In genomic region chr2:218276986-218277755, GRCh38 we compare ENCODE assay signal across 12 cellular contexts. TPM values are rescaled to one million over a fixed set of nuclear protein-coding genes. Genes with fewer than 3 reads are reported as not detected.
A peak's percentile ranks its signal among the peaks of the same experiment; 100 is the strongest.
DNase-seq lines count a peak whose midpoint lies in the region; ATAC-seq, FAIRE-seq and TF ChIP-seq lines count a peak whose summit lies in the region.
"Had no signal": no experiment of that assay in that cellular context is flagged by ENCODE, and none has a peak within 500 bp of the region (broad histone marks: within the 10 kb centered on the region; RNA-seq: fewer than 3 reads in every experiment).

No MANE protein-coding gene starts in this region.

- no peaks in the 10 kb centered on the region for H3K27me3 ChIP-seq in cardiac muscle cell
- H3K27me3 ChIP-seq in keratinocyte (ENCODE audit: control insufficient read depth, extremely low read depth, insufficient read depth, low read length) = no peaks in the 10 kb centered on the region
- no peaks in the 10 kb centered on the region for H3K27me3 ChIP-seq in Karpas-422 (ENCODE audit: low read length)
- H3K27me3 ChIP-seq: sigmoid colon had no signal

- FAIRE-seq in keratinocyte (lab: Jason Lieb, UNC) = no peak

- TF ChIP-seq CTCF in cardiac muscle cell (IDR thresholded peaks at IDR 0.05; ENCODE audit: low read depth, low read length) (peak; percentile 14), keratinocyte (optimal IDR thresholded peaks at IDR 0.05 in 1 of 3, IDR thresholded peaks at IDR 0.05 in 1 of 3, conservative IDR thresholded peaks at IDR 0.05 in 1 of 3; ENCODE audit: extremely low read depth in 1 of 3, insufficient read depth in 2 of 3, low read length in 3 of 3) (peak in 2 of 3 experiments; percentile 22 to 24), type B pancreatic cell (conservative IDR thresholded peaks at IDR 0.05) (no peak)

- H3K4me2 ChIP-seq in keratinocyte (ENCODE audit: control insufficient read depth, extremely low read depth, insufficient read depth, low read depth, low read length) = no peak overlapping the region
- no peak overlapping the region for H3K4me2 ChIP-seq in Karpas-422 (ENCODE audit: low read depth, low read length, poor library complexity, severe bottlenecking)
- H3K4me2 ChIP-seq: SK-N-SH had no signal

- no peaks in the 10 kb centered on the region for H3K9me2 ChIP-seq in Karpas-422 (replicated peaks; ENCODE audit: insufficient read depth, low read length)
- H3K9me2 ChIP-seq: SK-N-SH had no signal

- peaks cover 13% of the 10 kb centered on the region for H3K4me1 Mint-ChIP-seq in activated naive CD8-positive, alpha-beta T cell (ENCODE audit: low read depth)
- peaks cover 15% of the 10 kb centered on the region for H3K4me1 Mint-ChIP-seq in type B pancreatic cell (ENCODE audit: unreplicated experiment)

- no peak overlapping the region for H3K27ac ChIP-seq in cardiac muscle cell
- no peak overlapping the region for H3K27ac ChIP-seq in keratinocyte (ENCODE audit: control insufficient read depth, insufficient read depth, low read length)
- H3K27ac ChIP-seq in Karpas-422 (ENCODE audit: low read length) = no peak overlapping the region
- H3K27ac ChIP-seq: HL-60 had no signal

- H3K4me1 ChIP-seq in cardiac muscle cell (ENCODE audit: low read depth) = no peaks in the 10 kb centered on the region
- peaks cover 15% of the 10 kb centered on the region for H3K4me1 ChIP-seq in keratinocyte (ENCODE audit: control insufficient read depth, extremely low read depth, insufficient read depth, low read length)
- H3K4me1 ChIP-seq in Karpas-422 (ENCODE audit: low read length) = peaks cover 10% of the 10 kb centered on the region

- H3K9me1 ChIP-seq in keratinocyte (ENCODE audit: control insufficient read depth, extremely low read depth, insufficient read depth, low read length) = no peaks in the 10 kb centered on the region

- H3K27me3 Mint-ChIP-seq in activated naive CD8-positive, alpha-beta T cell = no peaks in the 10 kb centered on the region
- no peaks in the 10 kb centered on the region for H3K27me3 Mint-ChIP-seq in type B pancreatic cell

- H4K20me1 ChIP-seq in keratinocyte (ENCODE audit: control insufficient read depth, extremely low read depth, insufficient read depth, low read length) (peaks cover 25% of the 10 kb centered on the region), Karpas-422 (ENCODE audit: insufficient read depth, low read depth, low read length) (0 out of 2 replicates have a peak, but pooled peaks cover 1% of the 10 kb centered on the region)

- H3K4me3 ChIP-seq in cardiac muscle cell (no peak overlapping the region), keratinocyte (ENCODE audit: control insufficient read depth in 2 of 3, extremely low read depth in 1 of 3, insufficient read depth in 2 of 3, low read depth in 1 of 3, low read length in 3 of 3) (no peak overlapping the region), Karpas-422 (ENCODE audit: low read length) (no peak overlapping the region)
- H3K4me3 ChIP-seq: sigmoid colon had no signal

- H3K9ac ChIP-seq in keratinocyte (ENCODE audit: control insufficient read depth, extremely low read depth, insufficient read depth, low read length) (no peak overlapping the region), Karpas-422 (ENCODE audit: low read length) (no peak overlapping the region)
- H3K9ac ChIP-seq: SK-N-SH had no signal

- H3K36me3 ChIP-seq in cardiac muscle cell (peaks cover 24% of the 10 kb centered on the region), keratinocyte (ENCODE audit: control insufficient read depth in 2 of 2, extremely low read depth in 1 of 2, insufficient read depth in 2 of 2, low read length in 2 of 2) (peaks cover 62 to 71% of the 10 kb centered on the region in 2 experiments), Karpas-422 (ENCODE audit: insufficient read depth, low read length) (peaks cover 8% of the 10 kb centered on the region; the same call in 1 of the 2 replicates)

- H3K9me3 ChIP-seq in cardiac muscle cell (ENCODE audit: low read depth) (no peaks in the 10 kb centered on the region), keratinocyte (ENCODE audit: control insufficient read depth, low read depth, low read length) (no peaks in the 10 kb centered on the region), Karpas-422 (ENCODE audit: low read length) (no peaks in the 10 kb centered on the region)
- H3K9me3 ChIP-seq: sigmoid colon, SK-N-SH had no signal

- H3K27ac Mint-ChIP-seq in activated naive CD8-positive, alpha-beta T cell = peak overlapping the region; percentile 50
- peak overlapping the region; percentile 84 for H3K27ac Mint-ChIP-seq in type B pancreatic cell

- H2AFZ ChIP-seq in keratinocyte (ENCODE audit: control insufficient read depth, low read length) (no peak overlapping the region), Karpas-422 (ENCODE audit: low read length) (no peak overlapping the region)

- intact Hi-C loops in left ventricle myocardium superior (cut with micrococcal nuclease) = no loop called here

- no peak for DNase-seq in cardiac muscle cell (ENCODE audit: low read depth in 1 of 2, low spot score in 1 of 2)
- no peak for DNase-seq in left ventricle myocardium superior
- no peak for DNase-seq in keratinocyte (ENCODE audit: low read depth, low spot score)
- DNase-seq in type B pancreatic cell (ENCODE audit: extremely low spot score, unreplicated experiment) = no peak
- DNase-seq in NCI-H1694 (lab: John Stamatoyannopoulos, UW) = no peak
- no peak for DNase-seq in UCSD-AML1 (lab: John Stamatoyannopoulos, UW; ENCODE audit: unreplicated experiment)
- DNase-seq in Karpas-422 = no peak
- DNase-seq: NCI-H1105, sigmoid colon, SK-N-SH had no signal

- peaks cover 2% of the 10 kb centered on the region for H3K36me3 Mint-ChIP-seq in activated naive CD8-positive, alpha-beta T cell
- peaks cover 15% of the 10 kb centered on the region for H3K36me3 Mint-ChIP-seq in type B pancreatic cell

- no peak for ATAC-seq in left ventricle myocardium superior

- dilution Hi-C loops in keratinocyte (cut with MboI; ENCODE audit: extremely low pct_ligation_motif_present, low sequenced_read_pairs) = no loop called here

- H3K79me2 ChIP-seq in keratinocyte (ENCODE audit: control insufficient read depth, insufficient read depth, low read length) (peaks cover 55% of the 10 kb centered on the region), Karpas-422 (ENCODE audit: low read length) (no peaks in the 10 kb centered on the region)

- H3K9me3 Mint-ChIP-seq in activated naive CD8-positive, alpha-beta T cell (ENCODE audit: low read depth) = no peaks in the 10 kb centered on the region
- no peaks in the 10 kb centered on the region for H3K9me3 Mint-ChIP-seq in type B pancreatic cell

- no peak overlapping the region for H3K4me3 Mint-ChIP-seq in activated naive CD8-positive, alpha-beta T cell
- no peak overlapping the region for H3K4me3 Mint-ChIP-seq in type B pancreatic cell

RNA-seq across cellular contexts. Expression of gene PNKD, which starts 6.9 kb away (rescaled TPM):
- total RNA-seq in cardiac muscle cell = 103 and 173 TPM in 2 replicates
- 206 and 287 TPM in 2 replicates for polyA plus RNA-seq in cardiac muscle cell
- total RNA-seq in left ventricle myocardium superior = 67.1 TPM
- 21.8 to 36.2 TPM (median 22.8 TPM) in 3 replicates for polyA plus RNA-seq in keratinocyte
- polyA plus RNA-seq in keratinocyte (2011; ENCODE audit: low read depth) = 10.8 TPM
- polyA plus RNA-seq in keratinocyte (2011; cell fraction: cytosol; rRNA removed) = 20.8 and 30.2 TPM in 2 replicates
- polyA plus RNA-seq in keratinocyte (2011; cell fraction: nucleus; rRNA removed) = 21.9 and 23.9 TPM in 2 replicates
- 29.2 and 36.6 TPM in 2 replicates for polyA plus RNA-seq in keratinocyte (2012; ENCODE audit: low replicate concordance)
- 6.2 to 31.2 TPM (median 9.2 TPM) in 3 replicates for polyA minus RNA-seq in keratinocyte
- 13.4 TPM for polyA minus RNA-seq in keratinocyte (2011; cell fraction: cytosol; rRNA and poly(A)+ RNA removed)
- 5.5 and 7.0 TPM in 2 replicates for polyA minus RNA-seq in keratinocyte (2011; cell fraction: nucleus; rRNA and poly(A)+ RNA removed)
- total RNA-seq in type B pancreatic cell (ENCODE audit: low replicate concordance) = 58.4 and 66.4 TPM in 2 replicates
- total RNA-seq in Karpas-422 (2014; rRNA removed; shearing (Covaris generic); ENCODE audit: low replicate concordance) = 26.5 and 60.1 TPM in 2 replicates

RNA-seq across cellular contexts. Expression of gene AAMP, which starts 7.2 kb away (rescaled TPM):
- 269 and 315 TPM in 2 replicates for total RNA-seq in cardiac muscle cell
- 273 and 276 TPM in 2 replicates for polyA plus RNA-seq in cardiac muscle cell
- 47.7 TPM for total RNA-seq in left ventricle myocardium superior
- polyA plus RNA-seq in keratinocyte = 76.3 to 94.3 TPM (median 78.4 TPM) in 3 replicates
- polyA plus RNA-seq in keratinocyte (2011; ENCODE audit: low read depth) = 115 TPM
- polyA plus RNA-seq in keratinocyte (2011; cell fraction: cytosol; rRNA removed) = 46.1 and 129 TPM in 2 replicates
- 108 and 122 TPM in 2 replicates for polyA plus RNA-seq in keratinocyte (2011; cell fraction: nucleus; rRNA removed)
- 113 and 114 TPM in 2 replicates for polyA plus RNA-seq in keratinocyte (2012; ENCODE audit: low replicate concordance)
- polyA minus RNA-seq in keratinocyte = 54.2 to 86.2 TPM (median 64.0 TPM) in 3 replicates
- polyA minus RNA-seq in keratinocyte (2011; cell fraction: cytosol; rRNA and poly(A)+ RNA removed) = 100 TPM
- polyA minus RNA-seq in keratinocyte (2011; cell fraction: nucleus; rRNA and poly(A)+ RNA removed) = 44.9 and 45.3 TPM in 2 replicates
- 82.2 and 97.8 TPM in 2 replicates for total RNA-seq in type B pancreatic cell (ENCODE audit: low replicate concordance)
- total RNA-seq in Karpas-422 (2014; rRNA removed; shearing (Covaris generic); ENCODE audit: low replicate concordance) = 77.6 and 204 TPM in 2 replicates

RNA-seq across cellular contexts. Expression of gene TMBIM1, which starts 15.1 kb away (rescaled TPM):
- total RNA-seq in cardiac muscle cell (15.5 and 25.9 TPM in 2 replicates), left ventricle myocardium superior (109 TPM), type B pancreatic cell (ENCODE audit: low replicate concordance) (94.5 and 303 TPM in 2 replicates)
- polyA plus RNA-seq in cardiac muscle cell (18.8 and 41.2 TPM in 2 replicates), keratinocyte (609 to 905 TPM (median 751 TPM) in 3 replicates)
- polyA plus RNA-seq in keratinocyte (2011; ENCODE audit: low read depth) = 191 TPM
- polyA plus RNA-seq in keratinocyte (2011; cell fraction: cytosol; rRNA removed) = 813 and 945 TPM in 2 replicates
- 1,406 and 1,501 TPM in 2 replicates for polyA plus RNA-seq in keratinocyte (2011; cell fraction: nucleus; rRNA removed)
- 664 and 1,481 TPM in 2 replicates for polyA plus RNA-seq in keratinocyte (2012; ENCODE audit: low replicate concordance)
- polyA minus RNA-seq in keratinocyte = 637 to 1,645 TPM (median 916 TPM) in 3 replicates
- 623 TPM for polyA minus RNA-seq in keratinocyte (2011; cell fraction: cytosol; rRNA and poly(A)+ RNA removed)
- polyA minus RNA-seq in keratinocyte (2011; cell fraction: nucleus; rRNA and poly(A)+ RNA removed) = 527 and 748 TPM in 2 replicates
- 17.0 and 23.3 TPM in 2 replicates for total RNA-seq in Karpas-422 (2014; rRNA removed; shearing (Covaris generic); ENCODE audit: low replicate concordance)

RNA-seq across cellular contexts. Expression of gene GPBAR1, which starts 16.4 kb away (rescaled TPM):
- 2.4 and 4.4 TPM in 2 replicates for total RNA-seq in cardiac muscle cell
- polyA plus RNA-seq in cardiac muscle cell = 2.9 and 7.9 TPM in 2 replicates
- total RNA-seq in left ventricle myocardium superior = 0.67 TPM
- polyA plus RNA-seq in keratinocyte = 0.10 to 0.18 TPM (median 0.12 TPM) in 3 replicates
- polyA plus RNA-seq in keratinocyte (2011; ENCODE audit: low read depth) = not detected
- 0.05 TPM in 1 of 2 replicates, not detected in the other for polyA plus RNA-seq in keratinocyte (2011; cell fraction: cytosol; rRNA removed)
- 0.57 and 1.0 TPM in 2 replicates for polyA plus RNA-seq in keratinocyte (2011; cell fraction: nucleus; rRNA removed)
- polyA plus RNA-seq in keratinocyte (2012; ENCODE audit: low replicate concordance) = 0.08 and 0.59 TPM in 2 replicates
- 0.42 to 0.92 TPM in 2 of 3 replicates, not detected in the other for polyA minus RNA-seq in keratinocyte
- polyA minus RNA-seq in keratinocyte (2011; cell fraction: cytosol; rRNA and poly(A)+ RNA removed) = not detected
- polyA minus RNA-seq in keratinocyte (2011; cell fraction: nucleus; rRNA and poly(A)+ RNA removed) = 1.3 and 1.8 TPM in 2 replicates
- total RNA-seq in type B pancreatic cell (ENCODE audit: low replicate concordance) = 2.1 and 5.7 TPM in 2 replicates
- total RNA-seq in Karpas-422 (2014; rRNA removed; shearing (Covaris generic); ENCODE audit: low replicate concordance) = 0.29 and 0.82 TPM in 2 replicates
